In genomic region chr14:103020271-103020910, GRCh38 we compare ENCODE assay signal across 10 cellular contexts.
"Had no signal": no experiment of that assay in that cellular context is flagged by ENCODE, and none has a peak within 500 bp of the region (broad histone marks: within the 10 kb centered on the region; RNA-seq: fewer than 3 reads in every experiment).

No MANE protein-coding gene starts in this region.

- H3K27me3 ChIP-seq: upper lobe of left lung had no signal

- DNase-seq: activated CD4-positive, alpha-beta T cell treated with anti-CD3 and anti-CD28 coated beads, Interleukin-2, amount 10 ng/mL, durations not matched to agents 24 days and 14 days; left ventricle myocardium superior; right cardiac atrium; stimulated activated CD4-positive, alpha-beta T cell treated with anti-CD3 and anti-CD28 coated beads, Interleukin-1b, Interleukin-23, amount 100 ng/mL, for 48 hours; T1000; upper lobe of left lung; WERI-Rb-1 had no signal

- H3K27ac Mint-ChIP-seq: activated CD4-positive, alpha-beta T cell treated with anti-CD3 and anti-CD28 coated beads, Interleukin-2, amount 10 ng/mL, durations not matched to agents 24 days and 14 days; activated naive CD4-positive, alpha-beta T cell treated with anti-CD3 and anti-CD28 coated beads, Interleukin-2, amount 50 U/mL, for 24 hours; activated T-helper 2 cell treated with anti-CD3 and anti-CD28 coated beads, Interferon-gamma antibody, Interleukin-2, Interleukin-4, amounts not matched to agents 10 μg/mL and 5 μg/mL and 100 μg/mL, durations not matched to agents 14 hours and 24 hours and 36 hours had no signal

- H3K9me3 Mint-ChIP-seq: activated CD4-positive, alpha-beta T cell treated with anti-CD3 and anti-CD28 coated beads, Interleukin-2, amount 10 ng/mL, durations not matched to agents 24 days and 14 days; activated naive CD4-positive, alpha-beta T cell treated with anti-CD3 and anti-CD28 coated beads, Interleukin-2, amount 50 U/mL, for 24 hours; activated T-helper 2 cell treated with anti-CD3 and anti-CD28 coated beads, Interferon-gamma antibody, Interleukin-2, Interleukin-4, amounts not matched to agents 10 μg/mL and 5 μg/mL and 100 μg/mL, durations not matched to agents 14 hours and 24 hours and 36 hours; stimulated activated memory B cell treated with anti-CD40 and anti-IgM and Interleukin-4, amounts not matched to agents 10 μg/mL and 1 μg/mL and 100 μg/mL, for 72 hours had no signal

- H3K27ac ChIP-seq: upper lobe of left lung, WERI-Rb-1 had no signal

- H3K27me3 Mint-ChIP-seq: stimulated activated memory B cell treated with anti-CD40 and anti-IgM and Interleukin-4, amounts not matched to agents 10 μg/mL and 1 μg/mL and 100 μg/mL, for 72 hours had no signal

- H3K36me3 ChIP-seq: upper lobe of left lung, WERI-Rb-1 had no signal

- H3K4me3 Mint-ChIP-seq: activated CD4-positive, alpha-beta T cell treated with anti-CD3 and anti-CD28 coated beads, Interleukin-2, amount 10 ng/mL, durations not matched to agents 24 days and 14 days; activated naive CD4-positive, alpha-beta T cell treated with anti-CD3 and anti-CD28 coated beads, Interleukin-2, amount 50 U/mL, for 24 hours; stimulated activated memory B cell treated with anti-CD40 and anti-IgM and Interleukin-4, amounts not matched to agents 10 μg/mL and 1 μg/mL and 100 μg/mL, for 72 hours had no signal

- H3K4me1 Mint-ChIP-seq: activated CD4-positive, alpha-beta T cell treated with anti-CD3 and anti-CD28 coated beads, Interleukin-2, amount 10 ng/mL, durations not matched to agents 24 days and 14 days; activated naive CD4-positive, alpha-beta T cell treated with anti-CD3 and anti-CD28 coated beads, Interleukin-2, amount 50 U/mL, for 24 hours had no signal

- ATAC-seq: left ventricle myocardium superior; stimulated activated memory B cell treated with anti-CD40 and anti-IgM and Interleukin-4, amounts not matched to agents 10 μg/mL and 1 μg/mL and 100 μg/mL, for 72 hours had no signal

- H3K4me3 ChIP-seq: upper lobe of left lung had no signal

- H3K9me3 ChIP-seq: upper lobe of left lung had no signal
